ENCODE assay signal across 18 cellular contexts in genomic region chr2:128637481-128638155, GRCh38.
A peak's percentile ranks its signal among the peaks of the same experiment; 100 is the strongest.
DNase-seq lines count a peak whose midpoint lies in the region; ATAC-seq and TF ChIP-seq lines count a peak whose summit lies in the region.
"Had no signal": no experiment of that assay in that cellular context is flagged by ENCODE, and none has a peak within 500 bp of the region (broad histone marks: within the 10 kb centered on the region; RNA-seq: fewer than 3 reads in every experiment).

No MANE protein-coding gene starts in this region.

- H3K4me3 ChIP-seq in DND-41 (ENCODE audit: low read depth in 1 of 2, low read length in 2 of 2) (no peak overlapping the region), SJCRH30 (no peak overlapping the region), endodermal cell (ENCODE audit: low read length) (no peak overlapping the region), neuronal stem cell (ENCODE audit: low read length in 2 of 2) (no peak overlapping the region)
- H3K4me3 ChIP-seq: ascending aorta, gastrocnemius medialis, ovary had no signal

- H3K9me3 ChIP-seq in DND-41 (ENCODE audit: insufficient read depth, low read length, severe bottlenecking) (no peaks in the 10 kb centered on the region), SJCRH30 (replicated peaks) (no peaks in the 10 kb centered on the region), endodermal cell (ENCODE audit: control insufficient read depth, low read length) (no peaks in the 10 kb centered on the region), neuronal stem cell (replicated peaks in 1 of 2; ENCODE audit: control insufficient read depth in 2 of 2, insufficient read depth in 1 of 2, low read depth in 1 of 2, low read length in 2 of 2) (no peaks in the 10 kb centered on the region)
- H3K9me3 ChIP-seq: ascending aorta, Caco-2, gastrocnemius medialis, ovary, SK-N-SH had no signal

- H2BK5ac ChIP-seq in neuronal stem cell (ENCODE audit: low read length): peak overlapping the region; percentile 75

- no peak overlapping the region for H2BK120ac ChIP-seq in neuronal stem cell (ENCODE audit: low read depth, low read length)

- H4K91ac ChIP-seq in neuronal stem cell (ENCODE audit: low read depth, low read length, poor library complexity): peak overlapping the region; percentile 87

- peak overlapping the region; percentile 73 for H2BK12ac ChIP-seq in neuronal stem cell (ENCODE audit: low read length)

- peaks cover 41% of the 10 kb centered on the region for H3K4me1 Mint-ChIP-seq in endodermal cell
- H3K4me1 Mint-ChIP-seq: activated CD4-positive, alpha-beta T cell treated with anti-CD3 and anti-CD28 coated beads for 36 hours had no signal

- peak; percentile 1 for DNase-seq in DND-41
- DNase-seq in SJCRH30: no peak
- DNase-seq in endodermal cell: peak; percentile 22
- DNase-seq in neuronal stem cell (ENCODE audit: low spot score): no peak
- no peak for DNase-seq in 8988T
- DNase-seq in dermis blood vessel endothelial cell: no peak
- no peak for DNase-seq in NCI-H2029 treated with DMSO at 0.1 percent for 48 hours (lab: John Stamatoyannopoulos, UW)
- DNase-seq: activated CD4-positive, alpha-beta T cell treated with anti-CD3 and anti-CD28 coated beads for 36 hours; activated T-cell treated with anti-CD3 and anti-CD28 coated beads for 4 hours; Caco-2; erythroblast; gastrocnemius medialis; NCI-H1417 treated with DMSO at 0.1 percent for 48 hours; SK-N-SH; stimulated activated CD4-positive, alpha-beta T cell treated with anti-CD3 and anti-CD28 coated beads, Interleukin-4, amount 100 ng/mL, for 1 hour had no signal

- H4K8ac ChIP-seq in neuronal stem cell (ENCODE audit: low read depth, low read length): no peak overlapping the region

- no peak overlapping the region for H3K27ac ChIP-seq in DND-41 (ENCODE audit: low read length)
- peak overlapping the region; percentile 80; the same call in 1 of the 2 replicates for H3K27ac ChIP-seq in SJCRH30
- H3K27ac ChIP-seq in endodermal cell (ENCODE audit: low read depth, low read length): peak overlapping the region; percentile 100
- H3K27ac ChIP-seq in neuronal stem cell (replicated peaks; ENCODE audit: low read length): peak overlapping the region; percentile 96
- H3K27ac ChIP-seq: ascending aorta, gastrocnemius medialis, ovary had no signal

- H3K27ac Mint-ChIP-seq in endodermal cell: peak overlapping the region; percentile 48
- H3K27ac Mint-ChIP-seq: activated CD4-positive, alpha-beta T cell treated with anti-CD3 and anti-CD28 coated beads for 36 hours had no signal

- H3K4me2 ChIP-seq in DND-41 (ENCODE audit: insufficient read depth, low read length): no peak overlapping the region
- no peak overlapping the region for H3K4me2 ChIP-seq in neuronal stem cell (ENCODE audit: insufficient read depth, low read length, poor library complexity, severe bottlenecking)
- H3K4me2 ChIP-seq: SK-N-SH had no signal

- H2AK5ac ChIP-seq in neuronal stem cell (ENCODE audit: low read depth, low read length): peak overlapping the region; percentile 82

- H3K79me1 ChIP-seq in neuronal stem cell (ENCODE audit: low read depth, low read length): no peaks in the 10 kb centered on the region

- H2AFZ ChIP-seq in DND-41 (ENCODE audit: low read depth, low read length) (no peak overlapping the region), neuronal stem cell (ENCODE audit: low read length) (peak overlapping the region; percentile 31)

- WGBS in endodermal cell (ENCODE audit: insufficient coverage in 1 of 2, insufficient read length in 1 of 2), 2 experiments: 87 to 94% methylated on average over 4 to 7 of the region's 7 CpGs
- no CpG with 5 or more reads among the region's 7 CpGs for WGBS in neuronal stem cell (ENCODE audit: extremely low coverage in 2 of 2, insufficient read length in 2 of 2, insufficient replicate concordance in 1 of 2), 2 donors

- H3K4me1 ChIP-seq in DND-41 (ENCODE audit: insufficient read depth, low read length) (no peaks in the 10 kb centered on the region), SJCRH30 (peaks cover 31% of the 10 kb centered on the region), endodermal cell (ENCODE audit: control insufficient read depth, insufficient read depth, low read length) (peaks cover 14% of the 10 kb centered on the region), neuronal stem cell (ENCODE audit: control insufficient read depth in 2 of 2, insufficient read depth in 1 of 2, low read depth in 1 of 2, low read length in 2 of 2) (peaks cover 26 to 55% of the 10 kb centered on the region in 2 donors)
- H3K4me1 ChIP-seq: ascending aorta, Caco-2, gastrocnemius medialis had no signal

- H3K18ac ChIP-seq in neuronal stem cell (ENCODE audit: low read length): peak overlapping the region; percentile 80

- peaks cover 34% of the 10 kb centered on the region for H3K27me3 Mint-ChIP-seq in endodermal cell (ENCODE audit: insufficient read depth)

- no peaks in the 10 kb centered on the region for H3K36me3 Mint-ChIP-seq in endodermal cell (ENCODE audit: low read depth)

- H3K79me2 ChIP-seq in DND-41 (ENCODE audit: insufficient read depth, low read length): no peaks in the 10 kb centered on the region

- H2BK15ac ChIP-seq in neuronal stem cell (ENCODE audit: low read length): no peak overlapping the region

- no peaks in the 10 kb centered on the region for H3K9me3 Mint-ChIP-seq in endodermal cell

- H3K36me3 ChIP-seq in DND-41 (ENCODE audit: insufficient read depth, low read length) (no peaks in the 10 kb centered on the region), SJCRH30 (no peaks in the 10 kb centered on the region), endodermal cell (ENCODE audit: control insufficient read depth, insufficient read depth, low read length) (no peaks in the 10 kb centered on the region), neuronal stem cell (replicated peaks in 1 of 2; ENCODE audit: control insufficient read depth in 2 of 2, insufficient read depth in 2 of 2, low read length in 2 of 2) (no peaks in the 10 kb centered on the region)
- H3K36me3 ChIP-seq: ascending aorta, gastrocnemius medialis, ovary had no signal

- no peak overlapping the region for H3K23ac ChIP-seq in neuronal stem cell (ENCODE audit: low read depth, low read length, poor library complexity)

- H3K14ac ChIP-seq in neuronal stem cell (ENCODE audit: low read length): peak overlapping the region; percentile 59

- H3K9ac ChIP-seq in DND-41 (ENCODE audit: low read depth, low read length) (no peak overlapping the region), endodermal cell (ENCODE audit: extremely low read depth, low read length, poor library complexity, severe bottlenecking) (no peak overlapping the region), neuronal stem cell (ENCODE audit: low read depth, low read length, poor library complexity) (no peak overlapping the region)
- H3K9ac ChIP-seq: SK-N-SH had no signal

- no peaks in the 10 kb centered on the region for H4K20me1 ChIP-seq in DND-41 (ENCODE audit: insufficient read depth, low read length)

- peak overlapping the region; percentile 28 for H3K4ac ChIP-seq in neuronal stem cell (ENCODE audit: low read length)

- ATAC-seq in DND-41 (ENCODE audit: insufficient read depth, low read depth) (no peak), HG03354 (IDR thresholded peaks at IDR 0.05; ENCODE audit: poor library complexity, severe bottlenecking, unreplicated experiment) (no peak)
- ATAC-seq: activated CD4-positive, alpha-beta T cell treated with anti-CD3 and anti-CD28 coated beads for 36 hours; gastrocnemius medialis had no signal

- no peak for TF ChIP-seq CTCF in DND-41 (IDR thresholded peaks at IDR 0.05; ENCODE audit: borderline replicate concordance, extremely low read depth, low read length, poor library complexity, severe bottlenecking)
- TF ChIP-seq CTCF in endodermal cell (conservative IDR thresholded peaks at IDR 0.05): no peak

- H3K27me3 ChIP-seq in DND-41 (ENCODE audit: insufficient read depth, low read length, poor library complexity): no peaks in the 10 kb centered on the region
- no peaks in the 10 kb centered on the region for H3K27me3 ChIP-seq in SJCRH30
- H3K27me3 ChIP-seq in endodermal cell (ENCODE audit: control insufficient read depth, insufficient read depth, low read length, poor library complexity, severe bottlenecking): no peaks in the 10 kb centered on the region
- no peaks in the 10 kb centered on the region for H3K27me3 ChIP-seq in neuronal stem cell (ENCODE audit: control insufficient read depth in 3 of 3, insufficient read depth in 3 of 3, low read depth in 1 of 3, low read length in 3 of 3)
- H3K27me3 ChIP-seq: ascending aorta, gastrocnemius medialis, ovary had no signal

- H3K4me3 Mint-ChIP-seq in endodermal cell: no peak overlapping the region
- H3K4me3 Mint-ChIP-seq: activated CD4-positive, alpha-beta T cell treated with anti-CD3 and anti-CD28 coated beads for 36 hours had no signal

Comparison
In these comparisons a context has a peak if more than half of its experiments do, and no peak if none do; other contexts are left out.
1. DNase-seq: peak in DND-41 (single experiment) and endodermal cell (single experiment); none in SJCRH30 (0 of 2), neuronal stem cell (single experiment), 8988T (single experiment), dermis blood vessel endothelial cell (single experiment) and NCI-H2029 treated with DMSO at 0.1 percent for 48 hours (single experiment).